ENCODE assay signal across 11 cellular contexts in the genomic region with DNA sequence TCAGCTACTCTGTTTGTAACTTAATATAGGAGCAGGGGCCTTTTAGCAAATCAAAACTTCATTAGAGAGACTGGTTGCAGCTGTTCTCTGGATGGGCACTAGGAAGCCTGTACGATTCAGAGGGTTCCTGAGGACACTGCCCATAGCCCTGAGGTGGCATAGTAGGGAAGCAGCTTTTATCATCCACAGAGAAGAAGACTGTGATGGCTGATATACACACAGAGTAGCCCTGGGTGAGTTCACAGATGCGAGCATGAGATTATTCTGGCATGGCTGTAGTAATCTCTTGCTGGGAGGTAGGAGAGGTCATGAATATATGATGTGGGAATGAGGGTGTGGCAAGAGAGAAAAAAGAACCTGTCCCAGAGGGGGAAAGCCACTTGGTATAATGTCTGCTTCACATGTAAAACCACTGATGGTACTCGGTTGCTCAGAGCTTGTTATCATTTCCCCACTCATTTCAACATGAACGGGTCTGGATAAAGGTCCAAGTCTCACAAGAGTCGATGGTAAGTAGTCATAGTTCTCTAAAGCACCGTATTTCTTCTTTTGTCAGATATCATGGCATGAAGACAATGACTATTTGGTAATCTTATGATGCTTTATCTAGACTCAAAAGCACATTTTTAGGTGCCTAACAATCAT. TPM values are rescaled to one million over a fixed set of nuclear protein-coding genes. Genes with fewer than 3 reads are reported as not detected.
DNase-seq lines count a peak whose midpoint lies in the region; ATAC-seq and TF ChIP-seq lines count a peak whose summit lies in the region.
"Had no signal": no experiment of that assay in that cellular context is flagged by ENCODE, and none has a peak within 500 bp of the region (broad histone marks: within the 10 kb centered on the region; RNA-seq: fewer than 3 reads in every experiment).

No MANE protein-coding gene starts in this region.

- peaks cover 19% of the 10 kb centered on the region for H3K36me3 Mint-ChIP-seq in T-cell
- H3K36me3 Mint-ChIP-seq in CD8-positive, alpha-beta memory T cell, result peaks cover 0 to 41% (median 6%) of the 10 kb centered on the region in 3 donors
- H3K36me3 Mint-ChIP-seq: activated naive CD4-positive, alpha-beta T cell treated with anti-CD3 and anti-CD28 coated beads, Interleukin-2, amount 50 U/mL, for 72 hours; WTC11 had no signal

- peak; percentile 7 for DNase-seq in Daoy (ENCODE audit: low read depth)
- DNase-seq in T-cell, result no peak
- peak; percentile 7 for DNase-seq in fibroblast of mammary gland (ENCODE audit: low read depth)
- DNase-seq in CD8-positive, alpha-beta memory T cell, result no peak
- no peak for DNase-seq in stimulated activated CD8-positive, alpha-beta memory T cell treated with anti-CD3 and anti-CD28 coated beads, Interleukin-4, amount 100 ng/mL, for 48 hours
- DNase-seq: PC-9 had no signal

- peak overlapping the region; percentile 23 for H2AFZ ChIP-seq in parathyroid adenoma
- H2AFZ ChIP-seq: PC-9 had no signal

- H3K4me3 ChIP-seq in fibroblast of mammary gland (ENCODE audit: control insufficient read depth, low read depth, low read length) (no peak overlapping the region), parathyroid adenoma (ENCODE audit: low read depth, low read length) (no peak overlapping the region)
- H3K4me3 ChIP-seq in CD8-positive, alpha-beta memory T cell (ENCODE audit: low read length), result no peak overlapping the region
- H3K4me3 ChIP-seq: PC-9 had no signal

- H3K27ac Mint-ChIP-seq in T-cell, result peak overlapping the region; percentile 66
- H3K27ac Mint-ChIP-seq in CD8-positive, alpha-beta memory T cell, result peak overlapping the region in 4 of 8 donors; percentile 44 to 78 (median 72)
- H3K27ac Mint-ChIP-seq: activated naive CD4-positive, alpha-beta T cell treated with anti-CD3 and anti-CD28 coated beads, Interleukin-2, amount 50 U/mL, for 72 hours had no signal

- no peaks in the 10 kb centered on the region for H3K79me2 ChIP-seq in parathyroid adenoma

- H3K4me2 ChIP-seq in parathyroid adenoma (ENCODE audit: low read length), result no peak overlapping the region
- H3K4me2 ChIP-seq: PC-9 had no signal

- H3K27me3 ChIP-seq in parathyroid adenoma (ENCODE audit: control insufficient read depth, insufficient read depth, low read length), result no peaks in the 10 kb centered on the region
- no peaks in the 10 kb centered on the region for H3K27me3 ChIP-seq in CD8-positive, alpha-beta memory T cell (ENCODE audit: insufficient read depth, low read length, poor library complexity, severe bottlenecking)

- H3K4me1 ChIP-seq in parathyroid adenoma, result peaks cover 2% of the 10 kb centered on the region
- no peaks in the 10 kb centered on the region for H3K4me1 ChIP-seq in CD8-positive, alpha-beta memory T cell (ENCODE audit: insufficient read depth, low read length)

- no peak overlapping the region for H3K4me3 Mint-ChIP-seq in T-cell
- H3K4me3 Mint-ChIP-seq in CD8-positive, alpha-beta memory T cell, result no peak overlapping the region
- H3K4me3 Mint-ChIP-seq: WTC11 had no signal

- no peak overlapping the region for H3K9ac ChIP-seq in parathyroid adenoma

- CTCF ChIA-PET in T-cell (lab: Charles Lee), result interaction anchor here in 1 of 2 donors (0.6 kb wide), 1 partner anchor 1280 kb away, joined by 3 read pairs; no protein-coding TSS in a partner anchor
- CTCF ChIA-PET in CD8-positive, alpha-beta memory T cell (lab: Charles Lee), result interaction anchor here (0.6 kb wide), 1 partner anchor 91 kb away, joined by 4 read pairs; no protein-coding TSS in a partner anchor

- peak overlapping the region; percentile 0 for H3K27ac ChIP-seq in parathyroid adenoma
- H3K27ac ChIP-seq in CD8-positive, alpha-beta memory T cell (ENCODE audit: low read depth, low read length), result no peak overlapping the region
- H3K27ac ChIP-seq: PC-9 had no signal

- POLR2A ChIA-PET in T-cell (lab: Charles Lee), result no interaction called here
- POLR2A ChIA-PET in CD8-positive, alpha-beta memory T cell (lab: Charles Lee), result interaction anchor here (0.6 kb wide), 1 partner anchor 45 kb away, joined by 3 read pairs; no protein-coding TSS in a partner anchor

- no peaks in the 10 kb centered on the region for H3K27me3 Mint-ChIP-seq in T-cell
- no peaks in the 10 kb centered on the region for H3K27me3 Mint-ChIP-seq in CD8-positive, alpha-beta memory T cell

- no peaks in the 10 kb centered on the region for H3K36me3 ChIP-seq in parathyroid adenoma (ENCODE audit: control insufficient read depth, insufficient read depth, low read length)
- peaks cover 5% of the 10 kb centered on the region for H3K36me3 ChIP-seq in CD8-positive, alpha-beta memory T cell (ENCODE audit: insufficient read depth, low read length)

- no peaks in the 10 kb centered on the region for H3K9me3 ChIP-seq in parathyroid adenoma (ENCODE audit: control insufficient read depth, low read length)
- H3K9me3 ChIP-seq in CD8-positive, alpha-beta memory T cell (ENCODE audit: low read length), result no peaks in the 10 kb centered on the region

- ATAC-seq in T-cell (replicated peaks in 1 of 4), result no peak
- no peak for ATAC-seq in HG02852 (IDR thresholded peaks at IDR 0.05; ENCODE audit: unreplicated experiment)
- no peak for ATAC-seq in HG03095 (IDR thresholded peaks at IDR 0.05; ENCODE audit: unreplicated experiment)
- ATAC-seq: activated naive CD4-positive, alpha-beta T cell treated with anti-CD3 and anti-CD28 coated beads, Interleukin-2, amount 50 U/mL, for 72 hours; WTC11 had no signal

- peaks cover 10 to 18% (median 15%) of the 10 kb centered on the region in 3 donors for H3K4me1 Mint-ChIP-seq in T-cell
- peaks cover 12 to 18% (median 14%) of the 10 kb centered on the region in 3 donors for H3K4me1 Mint-ChIP-seq in CD8-positive, alpha-beta memory T cell

- H3K9me3 Mint-ChIP-seq in T-cell, result no peaks in the 10 kb centered on the region
- H3K9me3 Mint-ChIP-seq in CD8-positive, alpha-beta memory T cell, result no peaks in the 10 kb centered on the region
- H3K9me3 Mint-ChIP-seq: activated naive CD4-positive, alpha-beta T cell treated with anti-CD3 and anti-CD28 coated beads, Interleukin-2, amount 50 U/mL, for 72 hours; WTC11 had no signal

- TF ChIP-seq CTCF in fibroblast of mammary gland (conservative IDR thresholded peaks at IDR 0.05; ENCODE audit: control insufficient read depth, insufficient read depth, low read depth, low read length) (no peak), parathyroid adenoma (IDR thresholded peaks at IDR 0.05) (no peak)

RNA-seq across cellular contexts. Expression of gene PEBP1, which starts 51.9 kb away (rescaled TPM):
- 87.8 and 102 TPM in 2 replicates for total RNA-seq in Daoy (2014; rRNA removed; shearing (Covaris generic))
- 100 to 1,000 TPM in 2 of 5 donors, 10 to 100 TPM in 3; 86.4 to 107 (median 97.3) TPM for total RNA-seq in T-cell
- 100 to 1,000 TPM; 140 to 142 TPM for total RNA-seq in CD8-positive, alpha-beta memory T cell
- polyA plus RNA-seq in CD8-positive, alpha-beta memory T cell, result 317 TPM

Comparison
In these comparisons a context has a peak if more than half of its experiments do, and no peak if none do; other contexts are left out.
1. DNase-seq: peak in Daoy (single experiment) and fibroblast of mammary gland (single experiment); none in T-cell (0 of 34), CD8-positive, alpha-beta memory T cell (0 of 5) and stimulated activated CD8-positive, alpha-beta memory T cell treated with anti-CD3 and anti-CD28 coated beads, Interleukin-4, amount 100 ng/mL, for 48 hours (single experiment).